ENCODE assay signal across 25 cellular contexts in the genomic region with DNA sequence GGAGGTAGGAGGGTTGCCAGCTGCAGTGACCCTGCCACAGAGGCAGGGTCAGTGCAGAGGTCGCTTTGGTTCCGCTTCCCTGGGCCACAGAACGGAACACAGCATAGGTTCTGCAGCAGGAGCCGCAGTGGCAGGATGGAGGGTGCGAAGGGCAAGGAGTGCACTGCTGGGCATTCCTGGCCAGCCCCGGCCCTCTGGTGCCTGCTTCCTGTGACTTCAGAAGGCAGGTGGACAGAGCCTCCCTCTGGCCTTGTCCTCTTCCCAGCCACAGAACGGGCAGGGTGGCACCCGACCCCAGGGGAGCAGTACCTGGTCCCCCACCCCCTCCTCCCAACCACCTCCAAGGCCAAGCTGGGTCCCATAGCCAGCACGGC. TPM values are rescaled to one million over a fixed set of nuclear protein-coding genes. Genes with fewer than 3 reads are reported as not detected.
A peak's percentile ranks its signal among the peaks of the same experiment; 100 is the strongest.
DNase-seq lines count a peak whose midpoint lies in the region; ATAC-seq and TF ChIP-seq lines count a peak whose summit lies in the region.
"Had no signal": no experiment of that assay in that cellular context is flagged by ENCODE, and none has a peak within 500 bp of the region (broad histone marks: within the 10 kb centered on the region; RNA-seq: fewer than 3 reads in every experiment).

No MANE protein-coding gene starts in this region.

- ATAC-seq in activated naive CD8-positive, alpha-beta T cell treated with anti-CD3 and anti-CD28 coated beads, Interleukin-2, amount 10 ng/mL, durations not matched to agents 7 days and 5 days (ENCODE audit: low read depth), result no peak
- ATAC-seq: activated CD4-positive, alpha-beta T cell treated with anti-CD3 and anti-CD28 coated beads for 36 hours had no signal

- DNase-seq in activated naive CD8-positive, alpha-beta T cell treated with anti-CD3 and anti-CD28 coated beads, Interleukin-2, amount 10 ng/mL, durations not matched to agents 7 days and 5 days, result no peak
- no peak for DNase-seq in activated naive CD8-positive, alpha-beta T cell treated with anti-CD3 and anti-CD28 coated beads for 36 hours
- DNase-seq in right atrium auricular region (ENCODE audit: low spot score) (no peak), ovary (no peak), tibial artery (no peak), NCI-H1694 treated with DMSO at 0.1 percent for 48 hours (lab: John Stamatoyannopoulos, UW) (no peak), WERI-Rb-1 (no peak), DMS 273 treated with DMSO at 0.1 percent for 48 hours (lab: John Stamatoyannopoulos, UW) (no peak)
- DNase-seq: activated CD4-positive, alpha-beta T cell treated with anti-CD3 and anti-CD28 coated beads for 36 hours; activated gamma-delta T cell treated with Interleukin-2 at 50 U/mL for 16 hours; AML-193; Caco-2; effector memory CD4-positive, alpha-beta T cell; erythroblast; KG1; NCI-H146; NCI-H2171; NCI-H510A treated with DMSO at 0.1 percent for 48 hours; small intestine; stimulated activated CD4-positive, alpha-beta T cell treated with anti-CD3 and anti-CD28 coated beads, Interleukin-1b, Interleukin-23, amount 100 ng/mL, for 48 hours had no signal

- peak overlapping the region; percentile 64 for H3K27ac Mint-ChIP-seq in activated naive CD8-positive, alpha-beta T cell treated with anti-CD3 and anti-CD28 coated beads, Interleukin-2, amount 10 ng/mL, durations not matched to agents 7 days and 5 days
- no peak overlapping the region for H3K27ac Mint-ChIP-seq in activated naive CD8-positive, alpha-beta T cell treated with anti-CD3 and anti-CD28 coated beads for 36 hours
- H3K27ac Mint-ChIP-seq: activated CD4-positive, alpha-beta T cell treated with anti-CD3 and anti-CD28 coated beads for 36 hours; progenitor cell of endocrine pancreas had no signal

- TF ChIP-seq EP300 in ovary (IDR thresholded peaks at IDR 0.05), result no peak

- POLR2A ChIA-PET in activated naive CD8-positive, alpha-beta T cell treated with anti-CD3 and anti-CD28 coated beads, Interleukin-2, amount 10 ng/mL, durations not matched to agents 7 days and 5 days (lab: Charles Lee), result no interaction called here

- TF ChIP-seq POLR2A in ovary (IDR thresholded peaks at IDR 0.05), result no peak

- intact Hi-C loops in ovary (cut with DNase I) (loop anchor here in 1 of 4 donors (5.0 kb wide), 1 partner anchor 100 kb away; no protein-coding TSS in a partner anchor), tibial artery (cut with DNase I; ENCODE audit: low total_unique reads) (no loop called here)

- TF ChIP-seq CTCF in right atrium auricular region (IDR thresholded peaks at IDR 0.05) (no peak), ovary (IDR thresholded peaks at IDR 0.05) (no peak), tibial artery (IDR thresholded peaks at IDR 0.05) (no peak), WERI-Rb-1 (IDR thresholded peaks at IDR 0.05; ENCODE audit: low read depth, low read length) (no peak)

- H3K4me3 ChIP-seq in right atrium auricular region, result no peak overlapping the region
- no peak overlapping the region for H3K4me3 ChIP-seq in ovary
- H3K4me3 ChIP-seq in tibial artery, result no peak overlapping the region
- H3K4me3 ChIP-seq in WERI-Rb-1 (ENCODE audit: low read depth, low read length), result no peak overlapping the region
- H3K4me3 ChIP-seq: breast epithelium, hepatocyte, suprapubic skin had no signal

- peaks cover 7% of the 10 kb centered on the region for H3K36me3 Mint-ChIP-seq in activated naive CD8-positive, alpha-beta T cell treated with anti-CD3 and anti-CD28 coated beads, Interleukin-2, amount 10 ng/mL, durations not matched to agents 7 days and 5 days
- peaks cover 9% of the 10 kb centered on the region for H3K36me3 Mint-ChIP-seq in activated naive CD8-positive, alpha-beta T cell treated with anti-CD3 and anti-CD28 coated beads for 36 hours

- WGBS in ovary, 3 donors, result 73 to 79% (median 79%) methylated on average over 8 to 9 of the region's 9 CpGs

- no peaks in the 10 kb centered on the region for H3K9me3 Mint-ChIP-seq in activated naive CD8-positive, alpha-beta T cell treated with anti-CD3 and anti-CD28 coated beads, Interleukin-2, amount 10 ng/mL, durations not matched to agents 7 days and 5 days
- no peaks in the 10 kb centered on the region for H3K9me3 Mint-ChIP-seq in activated naive CD8-positive, alpha-beta T cell treated with anti-CD3 and anti-CD28 coated beads for 36 hours
- H3K9me3 Mint-ChIP-seq: neural crest cell had no signal

- peaks cover 2% of the 10 kb centered on the region for H3K4me1 Mint-ChIP-seq in activated naive CD8-positive, alpha-beta T cell treated with anti-CD3 and anti-CD28 coated beads, Interleukin-2, amount 10 ng/mL, durations not matched to agents 7 days and 5 days
- H3K4me1 Mint-ChIP-seq in activated naive CD8-positive, alpha-beta T cell treated with anti-CD3 and anti-CD28 coated beads for 36 hours, result no peaks in the 10 kb centered on the region
- H3K4me1 Mint-ChIP-seq: activated CD4-positive, alpha-beta T cell treated with anti-CD3 and anti-CD28 coated beads for 36 hours had no signal

- peaks cover 0 to 58% of the 10 kb centered on the region in 2 donors for H3K4me1 ChIP-seq in right atrium auricular region
- H3K4me1 ChIP-seq in ovary (ENCODE audit: insufficient read depth), result peaks cover 24% of the 10 kb centered on the region
- peaks cover 6 to 45% (median 38%) of the 10 kb centered on the region in 4 donors for H3K4me1 ChIP-seq in tibial artery

- H3K27ac ChIP-seq in right atrium auricular region (peak overlapping the region; percentile 84 to 86), ovary (peak overlapping the region; percentile 4 to 42), tibial artery (peak overlapping the region; percentile 82 to 83), WERI-Rb-1 (no peak overlapping the region)
- H3K27ac ChIP-seq: hepatocyte had no signal

- H3K36me3 ChIP-seq in right atrium auricular region, result peaks cover 43% of the 10 kb centered on the region
- no peaks in the 10 kb centered on the region for H3K36me3 ChIP-seq in ovary
- H3K36me3 ChIP-seq in tibial artery, result peaks cover 53 to 77% (median 70%) of the 10 kb centered on the region in 3 donors
- no peaks in the 10 kb centered on the region for H3K36me3 ChIP-seq in WERI-Rb-1

- H3K9me3 ChIP-seq in right atrium auricular region (no peaks in the 10 kb centered on the region), ovary (no peaks in the 10 kb centered on the region), tibial artery (no peaks in the 10 kb centered on the region), WERI-Rb-1 (ENCODE audit: severe bottlenecking) (no peaks in the 10 kb centered on the region)
- H3K9me3 ChIP-seq: breast epithelium, Caco-2, suprapubic skin had no signal

- no peaks in the 10 kb centered on the region for H3K27me3 ChIP-seq in right atrium auricular region
- no peaks in the 10 kb centered on the region for H3K27me3 ChIP-seq in ovary
- H3K27me3 ChIP-seq in tibial artery, result no peaks in the 10 kb centered on the region
- no peaks in the 10 kb centered on the region for H3K27me3 ChIP-seq in WERI-Rb-1 (ENCODE audit: insufficient read depth, low read depth, severe bottlenecking)
- H3K27me3 ChIP-seq: breast epithelium, hepatocyte, suprapubic skin had no signal

- H3K4me3 Mint-ChIP-seq in activated naive CD8-positive, alpha-beta T cell treated with anti-CD3 and anti-CD28 coated beads, Interleukin-2, amount 10 ng/mL, durations not matched to agents 7 days and 5 days, result no peak overlapping the region
- H3K4me3 Mint-ChIP-seq in activated naive CD8-positive, alpha-beta T cell treated with anti-CD3 and anti-CD28 coated beads for 36 hours, result no peak overlapping the region
- H3K4me3 Mint-ChIP-seq: activated CD4-positive, alpha-beta T cell treated with anti-CD3 and anti-CD28 coated beads for 36 hours; neural crest cell had no signal

- H3K27me3 Mint-ChIP-seq in activated naive CD8-positive, alpha-beta T cell treated with anti-CD3 and anti-CD28 coated beads, Interleukin-2, amount 10 ng/mL, durations not matched to agents 7 days and 5 days, result no peaks in the 10 kb centered on the region
- no peaks in the 10 kb centered on the region for H3K27me3 Mint-ChIP-seq in activated naive CD8-positive, alpha-beta T cell treated with anti-CD3 and anti-CD28 coated beads for 36 hours
- H3K27me3 Mint-ChIP-seq: activated CD4-positive, alpha-beta T cell treated with anti-CD3 and anti-CD28 coated beads for 36 hours; progenitor cell of endocrine pancreas had no signal

RNA-seq across cellular contexts. Expression of a gene that starts 37.7 kb away (rescaled TPM):
- total RNA-seq in activated naive CD8-positive, alpha-beta T cell treated with anti-CD3 and anti-CD28 coated beads, Interleukin-2, amount 10 ng/mL, durations not matched to agents 7 days and 5 days, result 10 to 100 TPM; 42.1 to 42.4 TPM
- total RNA-seq in activated naive CD8-positive, alpha-beta T cell treated with anti-CD3 and anti-CD28 coated beads for 36 hours, result 10 to 100 TPM; 13.5 to 15.1 TPM
- total RNA-seq in right atrium auricular region (10 to 100 TPM; 17.1 to 18.8 TPM), ovary (100 to 1,000 TPM in 3 of 7 donors, 10 to 100 TPM in 4; 36.9 to 117 (median 88.0) TPM)
- polyA plus RNA-seq in ovary, result 10 to 100 TPM; 61.0 to 72.9 TPM
